15 cellular contexts compared by ENCODE assay signal in the genomic region with DNA sequence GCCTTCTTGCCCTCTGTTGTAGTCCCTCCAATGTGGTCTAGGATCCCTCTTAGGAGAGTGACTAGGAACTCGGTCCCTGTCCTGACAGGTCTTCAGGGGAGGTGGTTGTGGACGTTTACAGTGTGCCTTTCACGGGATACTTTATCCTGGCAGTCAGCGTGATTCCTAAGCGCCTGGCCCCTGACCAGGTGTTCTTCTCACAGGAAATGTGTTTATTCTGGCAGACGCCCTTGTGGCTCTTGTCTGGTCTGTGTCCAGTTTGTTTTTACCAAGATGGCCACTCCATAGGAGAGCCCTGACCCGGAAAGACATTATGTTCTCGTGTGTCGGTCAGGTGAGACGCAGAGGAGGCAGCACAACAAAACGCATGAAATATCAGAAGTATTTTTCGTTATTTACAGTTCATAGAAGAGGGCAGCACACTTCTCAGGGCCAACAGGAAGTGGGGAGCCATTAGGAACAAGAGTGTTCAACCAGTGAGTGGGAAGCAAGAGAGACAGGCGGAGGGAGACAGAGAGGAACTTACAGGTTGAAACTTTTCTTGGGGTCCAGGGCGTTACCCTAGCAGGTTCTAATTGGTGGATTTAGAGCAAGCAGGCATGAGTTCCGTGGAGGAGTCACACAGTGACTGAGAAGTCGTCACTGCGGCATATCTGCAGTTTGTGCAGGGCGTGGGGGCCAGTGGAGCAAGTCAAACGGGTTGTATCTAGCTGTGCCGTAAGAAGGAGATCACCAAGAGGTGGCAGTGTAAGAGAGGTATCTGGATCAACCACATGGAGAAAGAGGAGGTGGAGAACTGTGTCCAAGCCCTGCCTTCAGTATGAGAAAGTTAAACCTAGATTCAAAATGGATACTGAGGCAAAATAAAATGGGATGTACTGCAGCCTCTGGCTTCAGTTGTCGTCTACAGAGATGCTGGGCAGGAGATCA.
A peak's percentile ranks its signal among the peaks of the same experiment; 100 is the strongest.
DNase-seq lines count a peak whose midpoint lies in the region; ATAC-seq and TF ChIP-seq lines count a peak whose summit lies in the region.
"Had no signal": no experiment of that assay in that cellular context is flagged by ENCODE, and none has a peak within 500 bp of the region (broad histone marks: within the 10 kb centered on the region; RNA-seq: fewer than 3 reads in every experiment).

No MANE protein-coding gene starts in this region.

- H3K27ac Mint-ChIP-seq in HFFc6 = no peak overlapping the region
- H3K27ac Mint-ChIP-seq in natural killer cell = no peak overlapping the region

- H3K27ac ChIP-seq in A673 (ENCODE audit: low read depth, low read length, poor library complexity, severe bottlenecking) (no peak overlapping the region), right cardiac atrium (ENCODE audit: low read length) (no peak overlapping the region)
- H3K27ac ChIP-seq: brain microvascular endothelial cell, SJSA1, tibial nerve had no signal

- H3K9me3 ChIP-seq in A673 (ENCODE audit: low read depth, low read length, poor library complexity, severe bottlenecking) (no peaks in the 10 kb centered on the region), right cardiac atrium (ENCODE audit: control insufficient read depth, low read length) (no peaks in the 10 kb centered on the region)
- H3K9me3 ChIP-seq: SJSA1, tibial nerve had no signal

- intact Hi-C loops in A673 (cut with micrococcal nuclease; ENCODE audit: unreplicated experiment) (no loop called here), left colon (cut with DNase I, micrococcal nuclease) (no loop called here), right cardiac atrium (cut with DNase I) (no loop called here), natural killer cell (cut with micrococcal nuclease) (no loop called here)

- BruUV-seq in A673 (replicated peaks; lab: Mats Ljungman, UMichigan) = no TSS peak

- POLR2A ChIA-PET in A673 (lab: Charles Lee; ENCODE audit: low non-redundant PET) = no interaction called here

- H3K4me3 Mint-ChIP-seq in HFFc6 (no peak overlapping the region), natural killer cell (no peak overlapping the region)

- H3K27me3 Mint-ChIP-seq in HFFc6 (ENCODE audit: insufficient read depth) (peaks cover 9% of the 10 kb centered on the region), natural killer cell (ENCODE audit: low read depth in 2 of 2) (no peaks in the 10 kb centered on the region)

- H3K9me3 Mint-ChIP-seq in HFFc6 (no peaks in the 10 kb centered on the region), natural killer cell (peaks cover 0 to 17% of the 10 kb centered on the region in 2 donors)

- CTCF ChIA-PET in A673 (lab: Charles Lee) = no interaction called here

- peak; percentile 51 for ATAC-seq in left colon
- no peak for ATAC-seq in right cardiac atrium
- no peak for ATAC-seq in natural killer cell

- peak; percentile 21 for DNase-seq in A673 (ENCODE audit: low spot score)
- no peak for DNase-seq in HFFc6
- peak; percentile 3 for DNase-seq in RPMI7951 (ENCODE audit: low read depth)
- DNase-seq in left colon = no peak
- no peak for DNase-seq in right cardiac atrium
- DNase-seq in NCI-H1105 treated with DMSO at 0.1 percent for 48 hours (lab: John Stamatoyannopoulos, UW) = no peak
- no peak for DNase-seq in germinal center (ENCODE audit: low spot score)
- no peak for DNase-seq in natural killer cell
- DNase-seq: brain microvascular endothelial cell; DMS153; NCI-H1694; NCI-H526; stimulated activated CD4-positive, alpha-beta T cell treated with anti-CD3 and anti-CD28 coated beads, Interleukin-15, amount 100 ng/mL, for 24 hours had no signal

- TF ChIP-seq CTCF in A673 (conservative IDR thresholded peaks at IDR 0.05; ENCODE audit: low read depth, low read length) (peak; percentile 35; the same call in 1 of the 2 replicates), HFFc6 (IDR thresholded peaks at IDR 0.05) (peak; percentile 14; the same call in 1 of the 2 replicates), natural killer cell (IDR thresholded peaks at IDR 0.05) (no peak)

- no peaks in the 10 kb centered on the region for H3K4me1 Mint-ChIP-seq in HFFc6 (ENCODE audit: low read depth)
- no peaks in the 10 kb centered on the region for H3K4me1 Mint-ChIP-seq in natural killer cell

- 79% methylated on average over 21 of the region's 21 CpGs for WGBS in right cardiac atrium

- H3K27me3 ChIP-seq in A673 (replicated peaks; ENCODE audit: insufficient read depth, low read depth, low read length, poor library complexity) = no peaks in the 10 kb centered on the region
- no peaks in the 10 kb centered on the region for H3K27me3 ChIP-seq in right cardiac atrium (ENCODE audit: control insufficient read depth, insufficient read depth)
- H3K27me3 ChIP-seq: brain microvascular endothelial cell, SJSA1, tibial nerve had no signal

- H3K36me3 ChIP-seq in A673 (ENCODE audit: insufficient read depth, low read length, poor library complexity, severe bottlenecking) = no peaks in the 10 kb centered on the region
- H3K36me3 ChIP-seq: brain microvascular endothelial cell, SJSA1, tibial nerve had no signal

- H3K4me1 ChIP-seq in A673 (ENCODE audit: insufficient read depth, low read length, poor library complexity, severe bottlenecking) (no peaks in the 10 kb centered on the region), right cardiac atrium (ENCODE audit: control insufficient read depth, insufficient read depth, low read length) (no peaks in the 10 kb centered on the region)
- H3K4me1 ChIP-seq: SJSA1, tibial nerve had no signal

- H3K4me3 ChIP-seq in A673 (ENCODE audit: low read depth, low read length, poor library complexity, severe bottlenecking) (no peak overlapping the region), right cardiac atrium (ENCODE audit: low read length) (no peak overlapping the region)
- H3K4me3 ChIP-seq: SJSA1, tibial nerve had no signal

- H3K36me3 Mint-ChIP-seq in HFFc6 (ENCODE audit: low read depth) (no peaks in the 10 kb centered on the region), natural killer cell (no peaks in the 10 kb centered on the region)

Comparison
In these comparisons a context has a peak if more than half of its experiments do, and no peak if none do; other contexts are left out.
1. DNase-seq: peak in A673 (single experiment) and RPMI7951 (single experiment); none in HFFc6 (single experiment), left colon (0 of 2), right cardiac atrium (0 of 3), NCI-H1105 treated with DMSO at 0.1 percent for 48 hours (single experiment), germinal center (single experiment) and natural killer cell (single experiment).